Comparison of ENCODE assay signal across 8 cellular contexts in the genomic region with DNA sequence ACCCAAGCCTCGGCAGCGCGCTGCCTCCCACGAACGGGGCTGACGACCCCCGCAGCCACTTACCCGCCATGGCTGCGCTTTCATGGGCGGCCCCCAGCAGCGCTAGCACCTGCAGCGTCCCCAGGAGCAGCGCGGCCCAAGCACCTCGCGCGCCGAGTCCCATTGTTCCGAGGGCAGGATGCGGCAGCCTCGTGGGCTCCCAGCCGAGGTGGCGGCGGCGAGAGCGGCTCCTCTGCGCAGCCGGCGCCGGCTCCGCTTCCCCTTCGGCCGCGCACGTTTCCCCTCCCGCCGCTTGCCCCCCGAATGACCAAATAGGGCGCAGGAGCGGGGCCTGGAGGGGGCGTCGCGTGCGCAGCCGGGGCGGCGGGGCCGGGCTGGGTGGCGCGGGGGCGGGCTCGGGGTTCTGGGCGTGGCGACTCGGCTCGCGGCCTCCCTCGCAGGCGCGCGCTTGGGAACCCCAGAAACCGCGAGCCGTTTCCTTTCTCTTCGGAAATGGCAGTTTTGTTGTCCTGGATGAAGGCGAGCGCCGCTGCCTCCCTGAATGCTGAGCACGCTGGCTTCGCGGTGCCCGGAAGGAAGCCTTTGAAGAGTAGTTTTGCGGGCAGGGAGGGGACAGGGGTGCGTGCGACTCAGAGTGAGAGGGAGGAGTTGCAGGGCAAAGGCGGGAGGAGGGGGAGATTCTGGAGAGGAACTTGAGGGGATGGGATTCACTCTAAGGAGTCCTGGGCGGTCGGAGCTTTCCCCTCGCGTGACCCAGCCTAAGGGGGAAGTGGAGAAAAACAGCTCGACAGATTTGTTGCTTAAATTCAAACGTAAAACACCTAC. TPM values are rescaled to one million over a fixed set of nuclear protein-coding genes. Genes with fewer than 3 reads are reported as not detected.
DNase-seq lines count a peak whose midpoint lies in the region; ATAC-seq and TF ChIP-seq lines count a peak whose summit lies in the region.

A gene with protein sequence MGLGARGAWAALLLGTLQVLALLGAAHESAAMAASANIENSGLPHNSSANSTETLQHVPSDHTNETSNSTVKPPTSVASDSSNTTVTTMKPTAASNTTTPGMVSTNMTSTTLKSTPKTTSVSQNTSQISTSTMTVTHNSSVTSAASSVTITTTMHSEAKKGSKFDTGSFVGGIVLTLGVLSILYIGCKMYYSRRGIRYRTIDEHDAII (minus strand): TSS at position 305 of the 825 bp plus-strand sequence. CDS start 142 bp downstream, at position 163.

- no peaks in the 10 kb centered on the region for H3K9me3 Mint-ChIP-seq in chondrocyte (ENCODE audit: low read depth)

- peak within 1 kb of the TSS; percentile 85 for H2AFZ ChIP-seq in ACC112 (ENCODE audit: low read length, unreplicated experiment)

- no peaks in the 10 kb centered on the region; the same call in 1 of the 2 replicates for H3K36me3 ChIP-seq in ACC112 (ENCODE audit: insufficient read depth, low read length)

- peak; percentile 35 for ATAC-seq in GM18858 (IDR thresholded peaks at IDR 0.05; ENCODE audit: unreplicated experiment)
- ATAC-seq in HG03066 (IDR thresholded peaks at IDR 0.05; ENCODE audit: low read depth, unreplicated experiment): peak; percentile 56

- TF ChIP-seq CTCF in chondrocyte (IDR thresholded peaks at IDR 0.05): no peak

- no peaks in the 10 kb centered on the region for H3K36me3 Mint-ChIP-seq in chondrocyte (ENCODE audit: low read depth)

- H3K27ac Mint-ChIP-seq in chondrocyte (ENCODE audit: unreplicated experiment): peak within 1 kb of the TSS; percentile 93

- peaks cover 52% of the 10 kb centered on the region for H3K4me1 ChIP-seq in ACC112 (ENCODE audit: control insufficient read depth, insufficient read depth, low read length, unreplicated experiment)

- peaks cover 48% of the 10 kb centered on the region for H3K79me2 ChIP-seq in ACC112 (ENCODE audit: control insufficient read depth, insufficient read depth, low read length, unreplicated experiment)

- no peaks in the 10 kb centered on the region for H3K27me3 Mint-ChIP-seq in chondrocyte (ENCODE audit: low read depth)

- peaks cover 63% of the 10 kb centered on the region for H3K4me1 Mint-ChIP-seq in chondrocyte (ENCODE audit: low read depth)

- H3K4me3 ChIP-seq in ACC112 (ENCODE audit: low read depth, low read length): peak within 1 kb of the TSS; percentile 89

- no peaks in the 10 kb centered on the region for H3K27me3 ChIP-seq in ACC112 (ENCODE audit: insufficient read depth, low read length)

- peak; percentile 72 for DNase-seq in NCI-H345 (lab: John Stamatoyannopoulos, UW)
- DNase-seq in activated CD4-positive, alpha-beta T cell treated with anti-CD3 and anti-CD28 coated beads for 24 hours (ENCODE audit: low read depth in 2 of 2): peak; percentile 78 to 84
- no peak for DNase-seq in chondrocyte (ENCODE audit: low spot score)
- DNase-seq in kidney glomerular epithelial cell (lab: John Stamatoyannopoulos, UW): peak; percentile 76
- peak; percentile 63 to 84 (median 84) for DNase-seq in stimulated activated CD4-positive, alpha-beta T cell treated with anti-CD3 and anti-CD28 coated beads, Interleukin-1b, Interleukin-23, amount 100 ng/mL, for 24 hours (ENCODE audit: low read depth in 4 of 4, low spot score in 1 of 4)

- peak within 1 kb of the TSS; percentile 96 for H3K4me3 Mint-ChIP-seq in chondrocyte (ENCODE audit: unreplicated experiment)

- H3K27ac ChIP-seq in ACC112 (ENCODE audit: low read depth, low read length): peak within 1 kb of the TSS; percentile 56

RNA-seq across cellular contexts. Expression of the gene that starts here (rescaled TPM):
- total RNA-seq in chondrocyte: 94.9 to 119 TPM (median 105 TPM) in 3 replicates
